Comparison of ENCODE assay signal across 21 cellular contexts in genomic region chr12:120180975-120181374, GRCh38.
"Had no signal": no experiment of that assay in that cellular context is flagged by ENCODE, and none has a peak within 500 bp of the region (broad histone marks: within the 10 kb centered on the region; RNA-seq: fewer than 3 reads in every experiment).

No MANE protein-coding gene starts in this region.

- ATAC-seq: Right ventricle myocardium inferior, SK-N-SH treated with all-trans-retinoic acid at 6 μM for 48 hours had no signal

- H3K27ac ChIP-seq: HL-60, Peyer's patch, SJCRH30 had no signal

- H3K27me3 ChIP-seq: Peyer's patch, SJCRH30 had no signal

- H3K9me3 ChIP-seq: Peyer's patch, SJCRH30 had no signal

- DNase-seq: KBM-7, MM.1S, NCI-H1092 treated with DMSO at 0.1 percent for 48 hours, NCI-H1436, NCI-H187, NCI-H2029, NCI-H2081 treated with DMSO at 0.1 percent for 48 hours, NCI-H2171, NCI-H226, NCI-H446, NCI-H510A, NCI-H524 treated with DMSO at 0.1 percent for 48 hours, NCI-H69, NCI-H774, OCI-M1, Peyer's patch, SHP77 treated with DMSO at 0.1 percent for 48 hours, SJCRH30 had no signal

- H3K4me3 ChIP-seq: Peyer's patch, SJCRH30 had no signal

- H3K4me1 ChIP-seq: Peyer's patch, SJCRH30 had no signal
